Comparison of ENCODE assay signal across 29 cellular contexts in the genomic region with DNA sequence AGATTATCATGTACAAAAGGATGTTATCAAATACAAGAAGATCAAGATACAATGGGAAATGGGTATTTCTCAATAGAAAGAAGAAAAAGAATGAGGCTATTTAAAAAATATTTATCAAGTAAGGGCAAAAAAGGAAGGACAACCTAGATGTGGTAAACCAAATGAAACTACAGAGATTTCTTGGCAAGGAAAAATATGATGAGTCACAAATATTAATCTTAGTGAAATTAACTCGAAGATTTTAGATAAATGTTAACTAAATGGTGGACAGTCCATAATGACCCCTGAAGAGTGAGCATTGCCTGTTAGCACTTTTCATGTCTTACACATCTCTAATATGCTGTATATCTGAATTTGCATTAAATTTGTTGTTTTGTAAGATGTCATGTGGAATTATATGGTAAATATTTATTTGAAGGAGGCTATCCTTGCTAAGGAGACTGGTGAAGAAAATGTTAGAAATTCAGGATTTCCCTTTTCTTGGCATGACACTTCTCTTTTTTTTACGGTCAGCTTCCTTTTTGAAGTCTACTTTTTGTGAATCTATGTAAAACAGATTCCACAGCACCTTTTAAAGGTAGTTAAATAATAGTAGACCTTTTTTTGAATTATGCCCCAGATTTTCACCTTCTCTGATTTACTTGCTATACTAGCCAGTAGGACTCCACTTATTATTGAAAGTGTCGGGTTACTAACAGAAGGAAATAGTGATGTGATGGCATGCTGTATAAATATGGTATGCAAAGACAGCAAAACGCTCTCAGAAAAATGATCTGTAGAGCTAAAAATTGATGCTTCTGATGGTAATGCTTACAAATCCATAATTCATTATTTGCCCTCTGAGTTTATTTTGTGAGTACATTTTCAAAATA.
A peak's percentile ranks its signal among the peaks of the same experiment; 100 is the strongest.
DNase-seq lines count a peak whose midpoint lies in the region; ATAC-seq and TF ChIP-seq lines count a peak whose summit lies in the region.
"Had no signal": no experiment of that assay in that cellular context is flagged by ENCODE, and none has a peak within 500 bp of the region (broad histone marks: within the 10 kb centered on the region; RNA-seq: fewer than 3 reads in every experiment).

No MANE protein-coding gene starts in this region.

- H3K9me3 Mint-ChIP-seq in chondrocyte (ENCODE audit: low read depth), result no peaks in the 10 kb centered on the region
- H3K9me3 Mint-ChIP-seq: activated CD4-positive, alpha-beta memory T cell treated with anti-CD3 and anti-CD28 coated beads, Interleukin-2, amount 10 ng/mL, durations not matched to agents 7 days and 5 days; CD4-positive, alpha-beta T cell; T-helper 1 cell treated with Interleukin-12 subunit alpha and Interleukin-12 subunit beta and Interleukin-4 antibody, amounts not matched to agents 30 μg/mL and 1 μg/mL, for 36 hours had no signal

- 0 out of 2 replicates have a peak, but pooled peaks have one; percentile 38 for ATAC-seq in IMR-90 (ENCODE audit: low read depth)
- peak; percentile 31 for ATAC-seq in omental fat pad (ENCODE audit: low FRiP score)
- no peak for ATAC-seq in gastrocnemius medialis
- ATAC-seq in aorta (ENCODE audit: low FRiP score), result no peak
- ATAC-seq: left lung, right lobe of liver had no signal

- H3K9me3 ChIP-seq in IMR-90 (ENCODE audit: control insufficient read depth, insufficient read depth, low read length) (no peaks in the 10 kb centered on the region), SK-N-SH (no peaks in the 10 kb centered on the region), gastrocnemius medialis (no peaks in the 10 kb centered on the region), aorta (ENCODE audit: control insufficient read depth, low read length) (no peaks in the 10 kb centered on the region)
- H3K9me3 ChIP-seq: colonic mucosa, left lung, right lobe of liver, SJSA1, suprapubic skin had no signal

- TF ChIP-seq EP300 in SK-N-SH (IDR thresholded peaks at IDR 0.05; ENCODE audit: borderline replicate concordance in 1 of 2, low read depth in 1 of 2, low read length in 1 of 2), result no peak

- no TSS peak for BruUV-seq in IMR-90 (replicated peaks; lab: Mats Ljungman, UMichigan)

- H3K27me3 ChIP-seq in IMR-90 (ENCODE audit: control insufficient read depth, insufficient read depth, low read length) (no peaks in the 10 kb centered on the region), SK-N-SH (ENCODE audit: insufficient read depth) (no peaks in the 10 kb centered on the region), gastrocnemius medialis (no peaks in the 10 kb centered on the region), aorta (ENCODE audit: control insufficient read depth in 1 of 2, insufficient read depth in 2 of 2, low read length in 1 of 2) (no peaks in the 10 kb centered on the region)
- H3K27me3 ChIP-seq: colonic mucosa, left lung, right lobe of liver, SJSA1, suprapubic skin had no signal

- H2BK15ac ChIP-seq in IMR-90 (ENCODE audit: low read depth, low read length), result no peak overlapping the region

- H3K27me3 Mint-ChIP-seq in chondrocyte (ENCODE audit: low read depth), result no peaks in the 10 kb centered on the region
- H3K27me3 Mint-ChIP-seq: activated CD4-positive, alpha-beta memory T cell treated with anti-CD3 and anti-CD28 coated beads, Interleukin-2, amount 10 ng/mL, durations not matched to agents 7 days and 5 days; activated naive CD8-positive, alpha-beta T cell treated with anti-CD3 and anti-CD28 coated beads, Interleukin-2, amount 10 ng/mL, durations not matched to agents 7 days and 5 days; CD4-positive, alpha-beta T cell; progenitor cell of endocrine pancreas had no signal

- no peak overlapping the region for H3K4me3 Mint-ChIP-seq in chondrocyte (ENCODE audit: unreplicated experiment)
- H3K4me3 Mint-ChIP-seq: activated CD4-positive, alpha-beta memory T cell treated with anti-CD3 and anti-CD28 coated beads, Interleukin-2, amount 10 ng/mL, durations not matched to agents 7 days and 5 days; activated naive CD8-positive, alpha-beta T cell treated with anti-CD3 and anti-CD28 coated beads, Interleukin-2, amount 10 ng/mL, durations not matched to agents 7 days and 5 days; CD4-positive, alpha-beta T cell; T-helper 1 cell treated with Interleukin-12 subunit alpha and Interleukin-12 subunit beta and Interleukin-4 antibody, amounts not matched to agents 30 μg/mL and 1 μg/mL, for 36 hours had no signal

- no peak for TF ChIP-seq RAD21 in IMR-90 (IDR thresholded peaks at IDR 0.05; ENCODE audit: low read length)
- TF ChIP-seq RAD21 in SK-N-SH (IDR thresholded peaks at IDR 0.05; ENCODE audit: low read length), result no peak

- H3K4ac ChIP-seq in IMR-90 (ENCODE audit: low read depth, low read length), result no peak overlapping the region

- no peak overlapping the region for H2BK120ac ChIP-seq in IMR-90 (ENCODE audit: low read depth, low read length)

- no peak for TF ChIP-seq CTCF in IMR-90 (conservative IDR thresholded peaks at IDR 0.05; ENCODE audit: low read depth, low read length)
- TF ChIP-seq CTCF in SK-N-SH (IDR thresholded peaks at IDR 0.05), result no peak
- TF ChIP-seq CTCF in chondrocyte (IDR thresholded peaks at IDR 0.05), result peak; percentile 8
- no peak for TF ChIP-seq CTCF in omental fat pad (IDR thresholded peaks at IDR 0.05)
- no peak for TF ChIP-seq CTCF in gastrocnemius medialis (IDR thresholded peaks at IDR 0.05 in 4 of 5, conservative IDR thresholded peaks at IDR 0.05 in 1 of 5)
- no peak for TF ChIP-seq CTCF in coronary artery (IDR thresholded peaks at IDR 0.05)

- H3K27ac ChIP-seq in IMR-90 (ENCODE audit: insufficient read depth, low read length), result no peak overlapping the region
- H3K27ac ChIP-seq in SK-N-SH (ENCODE audit: low read depth in 2 of 2, low read length in 1 of 2), result peak overlapping the region; percentile 28 to 46; a peak in 3 of 4 replicates
- H3K27ac ChIP-seq in gastrocnemius medialis, result no peak overlapping the region
- H3K27ac ChIP-seq in aorta (ENCODE audit: low read depth in 1 of 2, low read length in 2 of 2), result no peak overlapping the region
- H3K27ac ChIP-seq in coronary artery, result no peak overlapping the region
- H3K27ac ChIP-seq: colonic mucosa, right lobe of liver, SJSA1, suprapubic skin had no signal

- H2BK20ac ChIP-seq in IMR-90 (ENCODE audit: low read depth, low read length), result no peak overlapping the region

- H4K20me1 ChIP-seq in IMR-90 (ENCODE audit: insufficient read depth, low read length) (no peaks in the 10 kb centered on the region; the same call in 1 of the 2 replicates), SK-N-SH (ENCODE audit: insufficient read depth) (no peaks in the 10 kb centered on the region)

- CTCF ChIA-PET in IMR-90 (lab: Yijun Ruan, JAX) (interaction anchor here (0.8 kb wide), 1 partner anchor 474 kb away, joined by 3 read pairs; no protein-coding TSS in a partner anchor), SK-N-SH (lab: Yijun Ruan, JAX) (no interaction called here)

- in situ Hi-C loops in IMR-90 (cut with MboI; ENCODE audit: low sequenced_read_pairs) (no loop called here), gastrocnemius medialis (cut with MboI; ENCODE audit: low sequenced_read_pairs in 4 of 4) (no loop called here)

- peaks cover 0 to 15% of the 10 kb centered on the region in 2 experiments; a peak in 3 of 4 replicates for H3K79me1 ChIP-seq in IMR-90 (ENCODE audit: low read depth in 1 of 2, low read length in 2 of 2)

- no peak overlapping the region for H2BK5ac ChIP-seq in IMR-90 (ENCODE audit: low read depth, low read length, poor library complexity, severe bottlenecking)

- H4K8ac ChIP-seq in IMR-90 (ENCODE audit: low read depth in 2 of 2, low read length in 2 of 2), result no peak overlapping the region

- peak overlapping the region; percentile 51 for H3K27ac Mint-ChIP-seq in chondrocyte (ENCODE audit: unreplicated experiment)
- H3K27ac Mint-ChIP-seq: activated CD4-positive, alpha-beta memory T cell treated with anti-CD3 and anti-CD28 coated beads, Interleukin-2, amount 10 ng/mL, durations not matched to agents 7 days and 5 days; activated naive CD8-positive, alpha-beta T cell treated with anti-CD3 and anti-CD28 coated beads, Interleukin-2, amount 10 ng/mL, durations not matched to agents 7 days and 5 days; CD4-positive, alpha-beta T cell; progenitor cell of endocrine pancreas; T-helper 1 cell treated with Interleukin-12 subunit alpha and Interleukin-12 subunit beta and Interleukin-4 antibody, amounts not matched to agents 30 μg/mL and 1 μg/mL, for 36 hours had no signal

- no peak overlapping the region for H3K9ac ChIP-seq in IMR-90 (ENCODE audit: low read depth, low read length)
- H3K9ac ChIP-seq in SK-N-SH, result no peak overlapping the region

- intact Hi-C loops in IMR-90 (cut with micrococcal nuclease) (no loop called here), gastrocnemius medialis (cut with DNase I; ENCODE audit: low total_unique reads) (no loop called here), aorta (cut with DNase I) (no loop called here)

- no peak overlapping the region for H3K56ac ChIP-seq in IMR-90 (ENCODE audit: extremely low read depth, insufficient read depth, low read length)

- H2AK9ac ChIP-seq in IMR-90 (replicated peaks; ENCODE audit: low read depth, low read length, poor library complexity), result no peak overlapping the region

- H3K23ac ChIP-seq in IMR-90 (ENCODE audit: low read depth, low read length), result no peak overlapping the region

- H3K79me2 ChIP-seq in SK-N-SH (ENCODE audit: insufficient read depth), result 0 out of 2 replicates have a peak, but pooled peaks cover 14% of the 10 kb centered on the region

- peaks cover 3% of the 10 kb centered on the region; the same call in 1 of the 2 replicates for H3K9me1 ChIP-seq in IMR-90 (ENCODE audit: insufficient read depth, low read length)

- no peak overlapping the region for H3K14ac ChIP-seq in IMR-90 (replicated peaks; ENCODE audit: low read depth, low read length)

- H3K9me2 ChIP-seq in SK-N-SH, result no peaks in the 10 kb centered on the region

- no peak overlapping the region for H2AK5ac ChIP-seq in IMR-90 (ENCODE audit: low read depth, low read length)

- no peak overlapping the region for H2AFZ ChIP-seq in IMR-90 (replicated peaks; ENCODE audit: low read length, poor library complexity)
- no peak overlapping the region for H2AFZ ChIP-seq in SK-N-SH (ENCODE audit: low read depth)

- H3K18ac ChIP-seq in IMR-90 (ENCODE audit: low read depth, low read length), result no peak overlapping the region

- peaks cover 6% of the 10 kb centered on the region for H3K36me3 ChIP-seq in IMR-90 (ENCODE audit: control insufficient read depth, insufficient read depth, low read length)
- peaks cover 8 to 14% of the 10 kb centered on the region in 2 experiments for H3K36me3 ChIP-seq in SK-N-SH (replicated peaks in 1 of 2; ENCODE audit: control insufficient read depth in 1 of 2, insufficient read depth in 2 of 2, low read length in 1 of 2)
- H3K36me3 ChIP-seq in gastrocnemius medialis, result no peaks in the 10 kb centered on the region
- H3K36me3 ChIP-seq in aorta (ENCODE audit: control insufficient read depth in 1 of 2, insufficient read depth in 2 of 2, low read length in 1 of 2), result no peaks in the 10 kb centered on the region
- H3K36me3 ChIP-seq: colonic mucosa had no signal

- POLR2A ChIA-PET in IMR-90 (lab: Charles Lee; ENCODE audit: unreplicated experiment) (no interaction called here), SK-N-SH (lab: Yijun Ruan, JAX) (no interaction called here)

- H3K4me2 ChIP-seq in IMR-90 (ENCODE audit: low read depth, low read length) (no peak overlapping the region), SK-N-SH (0 out of 2 replicates have a peak overlapping the region, but pooled peaks have one; percentile 5)

- no peaks in the 10 kb centered on the region; the same call in none of the 2 replicates for H3K4me1 ChIP-seq in IMR-90 (ENCODE audit: control insufficient read depth, insufficient read depth, low read length)
- H3K4me1 ChIP-seq in SK-N-SH (ENCODE audit: control insufficient read depth in 1 of 2, insufficient read depth in 2 of 2, low read depth in 1 of 2, low read length in 1 of 2), result peaks cover 0 to 27% of the 10 kb centered on the region in 2 experiments; a peak in 2 of 4 replicates
- H3K4me1 ChIP-seq in gastrocnemius medialis, result peaks cover 8 to 12% of the 10 kb centered on the region in 2 donors
- H3K4me1 ChIP-seq in aorta (ENCODE audit: control insufficient read depth in 1 of 2, insufficient read depth in 2 of 2, low read length in 2 of 2), result no peaks in the 10 kb centered on the region
- H3K4me1 ChIP-seq: colonic mucosa had no signal

- peak; percentile 38 for DNase-seq in IMR-90
- DNase-seq in SK-N-SH, result no peak
- no peak for DNase-seq in chondrocyte (ENCODE audit: low spot score)
- no peak for DNase-seq in omental fat pad (ENCODE audit: low spot score)
- DNase-seq in gastrocnemius medialis, result no peak
- DNase-seq in aorta, result no peak
- no peak for DNase-seq in coronary artery (ENCODE audit: low spot score)
- DNase-seq: activated CD4-positive, alpha-beta memory T cell treated with anti-CD3 and anti-CD28 coated beads, Interleukin-2, amount 10 ng/mL, durations not matched to agents 7 days and 5 days; activated CD4-positive, CD25-positive, alpha-beta regulatory T cell treated with anti-CD3 and anti-CD28 coated beads, Interleukin-2, amount 50 U/mL, for 72 hours; activated effector memory CD4-positive, alpha-beta T cell treated with Interleukin-2 at 50 U/mL for 16 hours; activated naive CD8-positive, alpha-beta T cell treated with anti-CD3 and anti-CD28 coated beads, Interleukin-2, amount 10 ng/mL, durations not matched to agents 7 days and 5 days; CD4-positive, alpha-beta T cell; colonic mucosa; effector memory CD4-positive, alpha-beta T cell; GOT3; left lung; mesendoderm; NCI-H1417; NCI-H2081; NCI-H226; NCI-H69; right lobe of liver; RPMI8226; stimulated activated CD4-positive, alpha-beta T cell treated with anti-CD3 and anti-CD28 coated beads, Interleukin-4, amount 100 ng/mL, for 4 hours; stimulated activated naive CD4-positive, alpha-beta T cell had no signal

- peaks cover 9% of the 10 kb centered on the region for H3K36me3 Mint-ChIP-seq in chondrocyte (ENCODE audit: low read depth)

- no CpG with 5 or more reads among the region's 4 CpGs for WGBS in IMR-90 (ENCODE audit: extremely low coverage in 2 of 2, insufficient read length in 1 of 2), 2 experiments
- 71% methylated on average over 4 of the region's 4 CpGs for WGBS in SK-N-SH (ENCODE audit: low lambda C conversion rate)
- WGBS in aorta, 2 donors, result 64 to 74% methylated on average over 4 of the region's 4 CpGs

- H4K91ac ChIP-seq in IMR-90 (ENCODE audit: insufficient read depth, low read depth, low read length), result no peak overlapping the region

- H3K4me3 ChIP-seq in IMR-90 (ENCODE audit: insufficient read depth, low read depth, low read length) (no peak overlapping the region), SK-N-SH (ENCODE audit: low read depth in 2 of 2, low read length in 1 of 2) (no peak overlapping the region), gastrocnemius medialis (no peak overlapping the region), aorta (ENCODE audit: low read length in 2 of 2) (no peak overlapping the region), coronary artery (no peak overlapping the region)
- H3K4me3 ChIP-seq: colonic mucosa, left lung, right lobe of liver, SJSA1, suprapubic skin had no signal

- H4K5ac ChIP-seq in IMR-90 (ENCODE audit: low read depth, low read length), result no peak overlapping the region

- H3F3A ChIP-seq in SK-N-SH (replicated peaks; ENCODE audit: insufficient read depth), result peaks cover 11% of the 10 kb centered on the region

- dilution Hi-C loops in IMR-90 (cut with HindIII; ENCODE audit: low sequenced_read_pairs, unreplicated experiment), result no loop called here

- peaks cover 31% of the 10 kb centered on the region for H3K4me1 Mint-ChIP-seq in chondrocyte (ENCODE audit: low read depth)

- TF ChIP-seq POLR2A in IMR-90 (IDR thresholded peaks at IDR 0.05; ENCODE audit: low read depth, low read length) (no peak), gastrocnemius medialis (IDR thresholded peaks at IDR 0.05) (no peak)

Comparison
In these comparisons a context has a peak if more than half of its experiments do, and no peak if none do; other contexts are left out.
1. ATAC-seq: peak in IMR-90 (single experiment) and omental fat pad (single experiment); none in gastrocnemius medialis (0 of 2) and aorta (single experiment).
2. H3K27ac ChIP-seq: peak in SK-N-SH (2 of 2); none in IMR-90 (single experiment), gastrocnemius medialis (0 of 4), aorta (0 of 2) and coronary artery (0 of 2).